18 cellular contexts compared by ENCODE assay signal in the genomic region with DNA sequence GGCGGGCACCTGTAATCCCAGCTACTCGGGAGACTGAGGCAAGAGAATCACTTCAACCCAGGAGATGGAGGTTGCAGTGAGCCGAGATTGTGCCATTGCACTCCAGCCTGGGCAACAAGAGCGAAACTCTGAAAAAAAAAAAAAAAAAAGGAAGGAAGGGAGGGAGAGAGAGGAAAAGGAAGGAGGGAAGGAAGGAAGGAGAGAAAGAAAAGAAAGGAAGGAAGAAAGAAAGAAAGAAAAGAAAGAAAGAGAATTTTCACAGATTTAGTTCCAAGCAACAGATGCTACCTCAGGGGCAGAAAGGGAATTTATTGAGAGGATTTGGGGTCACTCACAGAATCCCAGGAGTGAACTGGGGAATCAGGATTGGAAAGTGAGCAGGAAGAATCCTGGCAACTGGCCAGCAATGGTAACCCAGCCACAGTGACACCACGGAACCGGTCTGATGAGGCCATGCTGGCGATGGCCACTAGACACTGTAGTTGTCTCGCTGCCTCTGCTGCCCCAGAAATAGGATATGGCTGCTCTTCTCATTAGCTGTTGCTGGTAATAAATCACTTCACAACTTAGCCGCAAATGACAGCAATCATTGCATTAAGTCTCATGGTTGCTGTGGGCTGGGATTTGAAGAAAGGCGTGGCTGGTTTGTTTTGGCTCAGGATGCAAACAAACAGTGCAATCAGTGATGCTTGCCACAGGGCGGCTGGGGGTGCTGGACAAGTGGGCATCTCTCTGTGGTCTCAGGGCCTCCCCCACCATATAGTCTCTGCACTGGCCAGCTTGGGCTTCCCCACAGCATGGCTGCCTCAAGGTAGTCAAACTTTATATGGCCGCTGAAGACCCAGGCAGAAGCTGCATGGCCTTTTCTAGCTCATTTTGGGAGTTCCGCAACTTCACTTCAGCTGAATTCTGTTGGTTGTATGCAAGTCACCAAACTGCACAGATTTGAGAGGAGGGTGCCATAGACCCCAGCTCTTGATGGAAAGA. TPM values are rescaled to one million over a fixed set of nuclear protein-coding genes. Genes with fewer than 3 reads are reported as not detected.
DNase-seq lines count a peak whose midpoint lies in the region; ATAC-seq, FAIRE-seq and TF ChIP-seq lines count a peak whose summit lies in the region.
"Had no signal": no experiment of that assay in that cellular context is flagged by ENCODE, and none has a peak within 500 bp of the region (broad histone marks: within the 10 kb centered on the region; RNA-seq: fewer than 3 reads in every experiment).

No MANE protein-coding gene starts in this region.

- intact Hi-C loops in A673 (cut with micrococcal nuclease; ENCODE audit: unreplicated experiment) = no loop called here
- intact Hi-C loops in K562 (cut with micrococcal nuclease) = no loop called here
- intact Hi-C loops in lower lobe of right lung (cut with DNase I) = no loop called here

- WGBS in K562 (ENCODE audit: insufficient coverage, low coverage, missing lambda C conversion rate) = 8% methylated on average over 12 of the region's 13 CpGs

- no peak for FAIRE-seq in K562 (lab: Jason Lieb, UNC)

- no peaks in the 10 kb centered on the region for H3K9me1 ChIP-seq in K562 (ENCODE audit: control insufficient read depth, insufficient read depth, low read length)

- H3K9ac ChIP-seq in K562 (ENCODE audit: insufficient read depth in 1 of 2, low read depth in 2 of 2, low read length in 2 of 2) = no peak overlapping the region

- H2AFZ ChIP-seq in K562 (ENCODE audit: low read depth, low read length) = no peak overlapping the region

- no peak for TF ChIP-seq EP300 in K562 (IDR thresholded peaks at IDR 0.05; ENCODE audit: low read length)

- H3K27ac ChIP-seq in A673 (ENCODE audit: low read depth, low read length, poor library complexity, severe bottlenecking) (no peak overlapping the region), C4-2B (peak overlapping the region; percentile 43), K562 (ENCODE audit: extremely low read depth, low read depth, low read length) (no peak overlapping the region), lower lobe of right lung (no peak overlapping the region)
- H3K27ac ChIP-seq: epithelial cell of prostate, foreskin keratinocyte, suprapubic skin had no signal

- BruUV-seq in A673 (replicated peaks; lab: Mats Ljungman, UMichigan) (no TSS peak), K562 (replicated peaks; lab: Mats Ljungman, UMichigan) (no TSS peak)

- TF ChIP-seq RAD21 in K562 (CRISPR knock-in tag; conservative IDR thresholded peaks at IDR 0.05 in 1 of 2, IDR thresholded peaks at IDR 0.05 in 1 of 2) = no peak

- H3K4me3 ChIP-seq in A673 (ENCODE audit: low read depth, low read length, poor library complexity, severe bottlenecking) = no peak overlapping the region
- no peak overlapping the region for H3K4me3 ChIP-seq in K562
- no peak overlapping the region for H3K4me3 ChIP-seq in lower lobe of right lung
- no peak overlapping the region for H3K4me3 ChIP-seq in H7 (ENCODE audit: insufficient read depth, low read depth, low read length)
- H3K4me3 ChIP-seq: suprapubic skin had no signal

- no peaks in the 10 kb centered on the region for H3K27me3 ChIP-seq in A673 (replicated peaks; ENCODE audit: insufficient read depth, low read depth, low read length, poor library complexity)
- H3K27me3 ChIP-seq in K562 (ENCODE audit: control insufficient read depth in 2 of 2, insufficient read depth in 2 of 2, low read length in 2 of 2) = peaks cover 14 to 38% of the 10 kb centered on the region in 2 experiments; a peak in 4 of 5 replicates
- H3K27me3 ChIP-seq in lower lobe of right lung (ENCODE audit: low read depth) = no peaks in the 10 kb centered on the region
- peaks cover 12% of the 10 kb centered on the region for H3K27me3 ChIP-seq in H7 (ENCODE audit: control insufficient read depth, insufficient read depth, low read length)
- H3K27me3 ChIP-seq: foreskin keratinocyte, suprapubic skin had no signal

- POLR2A ChIA-PET in A673 (lab: Charles Lee; ENCODE audit: low non-redundant PET) = no interaction called here
- POLR2A ChIA-PET in K562 (lab: Yijun Ruan, JAX) = interaction anchor here (1.1 kb wide), 1 partner anchor 45 kb away, joined by 4 read pairs; no protein-coding TSS in a partner anchor

- no peaks in the 10 kb centered on the region for H4K20me1 ChIP-seq in K562 (replicated peaks; ENCODE audit: control insufficient read depth, insufficient read depth, low read length)

- no peaks in the 10 kb centered on the region for H3K79me2 ChIP-seq in K562 (ENCODE audit: control insufficient read depth, insufficient read depth, low read length)

- H3K9me3 ChIP-seq in A673 (ENCODE audit: low read depth, low read length, poor library complexity, severe bottlenecking) (no peaks in the 10 kb centered on the region), K562 (replicated peaks; ENCODE audit: control insufficient read depth, insufficient read depth, low read depth, low read length) (no peaks in the 10 kb centered on the region), lower lobe of right lung (no peaks in the 10 kb centered on the region)
- H3K9me3 ChIP-seq: BE2C, suprapubic skin had no signal

- CTCF ChIA-PET in A673 (lab: Charles Lee) (no interaction called here), K562 (lab: Yijun Ruan, JAX; ENCODE audit: low intra/inter-chr PET ratio) (no interaction called here)

- in situ Hi-C loops in K562 (cut with MboI) = no loop called here

- TF ChIP-seq POLR2A in K562 (conservative IDR thresholded peaks at IDR 0.05) = no peak

- no peaks in the 10 kb centered on the region for H3K36me3 ChIP-seq in A673 (ENCODE audit: insufficient read depth, low read length, poor library complexity, severe bottlenecking)
- no peaks in the 10 kb centered on the region for H3K36me3 ChIP-seq in K562 (ENCODE audit: control insufficient read depth, insufficient read depth, low read length)
- H3K36me3 ChIP-seq in lower lobe of right lung = no peaks in the 10 kb centered on the region
- peaks cover 3% of the 10 kb centered on the region for H3K36me3 ChIP-seq in H7 (replicated peaks; ENCODE audit: control insufficient read depth, insufficient read depth, low read length)
- H3K36me3 ChIP-seq: BE2C had no signal

- peak; percentile 37 for DNase-seq in A673 (ENCODE audit: low spot score)
- peak; percentile 92 for DNase-seq in NCI-H510A (lab: John Stamatoyannopoulos, UW)
- peak in 1 of 4 experiments; percentile 29 for DNase-seq in K562 (ENCODE audit: extremely low read depth in 1 of 4, low spot score in 3 of 4)
- no peak for DNase-seq in lower lobe of right lung
- DNase-seq in H7 = no peak
- DNase-seq: activated CD4-positive, CD25-positive, alpha-beta regulatory T cell treated with anti-CD3 and anti-CD28 coated beads, Interleukin-2, amount 50 U/mL, for 72 hours; BE2C; foreskin keratinocyte; midbrain; MM.1S; NCI-H2107; SHP77 treated with DMSO at 0.1 percent for 48 hours had no signal

- H3K4me1 ChIP-seq in A673 (ENCODE audit: insufficient read depth, low read length, poor library complexity, severe bottlenecking) (no peaks in the 10 kb centered on the region), K562 (replicated peaks in 1 of 2; ENCODE audit: control insufficient read depth in 2 of 2, insufficient read depth in 2 of 2, low read length in 2 of 2) (peaks cover 13 to 20% of the 10 kb centered on the region in 2 experiments; a peak in 4 of 5 replicates), lower lobe of right lung (peaks cover 26% of the 10 kb centered on the region)
- H3K4me1 ChIP-seq: BE2C had no signal

- H3K4me2 ChIP-seq in K562 (ENCODE audit: insufficient read depth, low read length) = no peak overlapping the region

- no peak for TF ChIP-seq CTCF in A673 (conservative IDR thresholded peaks at IDR 0.05; ENCODE audit: low read depth, low read length)
- TF ChIP-seq CTCF in C4-2B (conservative IDR thresholded peaks at IDR 0.05) = no peak
- no peak for TF ChIP-seq CTCF in K562 (IDR thresholded peaks at IDR 0.05 in 2 of 3, conservative IDR thresholded peaks at IDR 0.05 in 1 of 3; ENCODE audit: insufficient read depth in 2 of 3, low read depth in 1 of 3, low read length in 3 of 3)
- TF ChIP-seq CTCF in lower lobe of right lung (IDR thresholded peaks at IDR 0.05) = no peak

- no peak for ATAC-seq in K562
- ATAC-seq in lower lobe of right lung = no peak
- no peak for ATAC-seq in GM18858 (IDR thresholded peaks at IDR 0.05; ENCODE audit: unreplicated experiment)
- ATAC-seq: foreskin keratinocyte had no signal

RNA-seq across cellular contexts. Expression of a gene that starts 5.2 kb away (rescaled TPM):
- total RNA-seq in A673 (2021) (3.4 and 6.6 TPM in 2 replicates), K562 (2014; rRNA removed) (0.14 and 0.41 TPM in 2 replicates), K562 (2014; rRNA removed; fragmentation: Illumina TruSeq; extraction: Trizol) (0.06 and 0.07 TPM in 2 replicates), K562 (2015; rRNA removed; fragmentation: Illumina TruSeq; extraction: Trizol) (0.33 and 0.38 TPM in 2 replicates), K562 (2021) (1.3 and 1.9 TPM in 2 replicates), lower lobe of right lung (205 TPM)
- total RNA-seq in K562 (2011; cell fraction: chromatin; rRNA removed; ENCODE audit: low replicate concordance) = 3.4 and 9.2 TPM in 2 replicates
- total RNA-seq in K562 (2011; cell fraction: nucleolus; rRNA removed) = 3.7 and 5.5 TPM in 2 replicates
- total RNA-seq in K562 (2011; cell fraction: nucleoplasm; rRNA removed) = 3.0 and 4.9 TPM in 2 replicates
- polyA plus RNA-seq in K562 (2011; rRNA removed) (0.18 and 1.5 TPM in 2 replicates), K562 (2014; fragmentation: Illumina TruSeq; extraction: Trizol) (0.45 and 0.47 TPM in 2 replicates), K562 (2014; fragmentation: Nextera tagmentation; extraction: Ambion mirVana) (not detected), K562 (2014; rRNA removed) (0.76 and 1.1 TPM in 2 replicates)
- polyA plus RNA-seq in K562 (2011; cell fraction: cytosol; rRNA removed) = 0.31 and 0.64 TPM in 2 replicates
- polyA plus RNA-seq in K562 (2011; cell fraction: nucleus; rRNA removed) = 4.7 and 6.3 TPM in 2 replicates
- polyA plus RNA-seq in K562 (2012) = 1.6 and 3.8 TPM in 2 replicates
- 0.56 and 0.72 TPM in 2 replicates for polyA minus RNA-seq in K562 (2011; rRNA and poly(A)+ RNA removed)
- 2.5 and 2.6 TPM in 2 replicates for polyA minus RNA-seq in K562 (2011; cell fraction: cytosol; rRNA and poly(A)+ RNA removed)
- polyA minus RNA-seq in K562 (2011; cell fraction: nucleus; rRNA and poly(A)+ RNA removed) = 0.94 and 1.2 TPM in 2 replicates
- total RNA-seq in H7 (2014; rRNA removed; shearing (Covaris generic)) = 23.9 and 24.2 TPM in 2 replicates
- total RNA-seq: activated T-helper 2 cell treated with anti-CD3 and anti-CD28 coated beads, Interferon-gamma antibody, Interleukin-2, Interleukin-4, amounts not matched to agents 10 μg/mL and 5 μg/mL and 100 μg/mL, durations not matched to agents 14 hours and 24 hours and 36 hours had no signal

RNA-seq across cellular contexts. Expression of a gene that starts 26.0 kb away (rescaled TPM):
- not detected in 2 replicates for total RNA-seq in A673 (2021)
- total RNA-seq in K562 (2011; cell fraction: chromatin; rRNA removed; ENCODE audit: low replicate concordance) = not detected in 2 replicates
- total RNA-seq in K562 (2011; cell fraction: nucleolus; rRNA removed) = not detected in 2 replicates
- total RNA-seq in K562 (2011; cell fraction: nucleoplasm; rRNA removed) = not detected in 2 replicates
- total RNA-seq in K562 (2014; rRNA removed) = 0.09 TPM in 1 of 2 replicates, not detected in the other
- not detected in 2 replicates for total RNA-seq in K562 (2014; rRNA removed; fragmentation: Illumina TruSeq; extraction: Trizol)
- not detected in 2 replicates for total RNA-seq in K562 (2015; rRNA removed; fragmentation: Illumina TruSeq; extraction: Trizol)
- total RNA-seq in K562 (2021) = not detected in 2 replicates
- not detected in 2 replicates for polyA plus RNA-seq in K562 (2011; rRNA removed)
- polyA plus RNA-seq in K562 (2011; cell fraction: cytosol; rRNA removed) = not detected in 2 replicates
- polyA plus RNA-seq in K562 (2011; cell fraction: nucleus; rRNA removed) = not detected in 2 replicates
- not detected in 2 replicates for polyA plus RNA-seq in K562 (2012)
- not detected in 2 replicates for polyA plus RNA-seq in K562 (2014; fragmentation: Illumina TruSeq; extraction: Trizol)
- not detected for polyA plus RNA-seq in K562 (2014; fragmentation: Nextera tagmentation; extraction: Ambion mirVana)
- polyA plus RNA-seq in K562 (2014; rRNA removed) = not detected in 2 replicates
- polyA minus RNA-seq in K562 (2011; rRNA and poly(A)+ RNA removed) = not detected in 2 replicates
- not detected in 2 replicates for polyA minus RNA-seq in K562 (2011; cell fraction: cytosol; rRNA and poly(A)+ RNA removed)
- not detected in 2 replicates for polyA minus RNA-seq in K562 (2011; cell fraction: nucleus; rRNA and poly(A)+ RNA removed)
- 2.3 TPM for total RNA-seq in lower lobe of right lung
- total RNA-seq in H7 (2014; rRNA removed; shearing (Covaris generic)) = 15.3 and 16.3 TPM in 2 replicates
- total RNA-seq: activated T-helper 2 cell treated with anti-CD3 and anti-CD28 coated beads, Interferon-gamma antibody, Interleukin-2, Interleukin-4, amounts not matched to agents 10 μg/mL and 5 μg/mL and 100 μg/mL, durations not matched to agents 14 hours and 24 hours and 36 hours had no signal
- polyA plus RNA-seq: neural cell had no signal

RNA-seq across cellular contexts. Expression of a gene that starts 42.4 kb away (rescaled TPM):
- total RNA-seq in A673 (2021) (76.7 and 83.6 TPM in 2 replicates), K562 (2014; rRNA removed) (65.3 and 78.5 TPM in 2 replicates), K562 (2014; rRNA removed; fragmentation: Illumina TruSeq; extraction: Trizol) (29.8 and 34.9 TPM in 2 replicates), K562 (2015; rRNA removed; fragmentation: Illumina TruSeq; extraction: Trizol) (33.8 and 36.5 TPM in 2 replicates), K562 (2021) (83.6 and 84.8 TPM in 2 replicates), lower lobe of right lung (75.1 TPM)
- total RNA-seq in K562 (2011; cell fraction: chromatin; rRNA removed; ENCODE audit: low replicate concordance) = 51.7 and 114 TPM in 2 replicates
- total RNA-seq in K562 (2011; cell fraction: nucleolus; rRNA removed) = 140 and 162 TPM in 2 replicates
- total RNA-seq in K562 (2011; cell fraction: nucleoplasm; rRNA removed) = 124 and 148 TPM in 2 replicates
- polyA plus RNA-seq in K562 (2011; rRNA removed) (32.7 and 73.0 TPM in 2 replicates), K562 (2014; fragmentation: Illumina TruSeq; extraction: Trizol) (92.7 and 94.9 TPM in 2 replicates), K562 (2014; fragmentation: Nextera tagmentation; extraction: Ambion mirVana) (1 to 10 TPM; 3.9 to 4.9 TPM), K562 (2014; rRNA removed) (41.4 and 43.6 TPM in 2 replicates)
- polyA plus RNA-seq in K562 (2011; cell fraction: cytosol; rRNA removed) = 78.1 and 87.1 TPM in 2 replicates
- 35.6 and 37.9 TPM in 2 replicates for polyA plus RNA-seq in K562 (2011; cell fraction: nucleus; rRNA removed)
- 76.8 and 118 TPM in 2 replicates for polyA plus RNA-seq in K562 (2012)
- polyA minus RNA-seq in K562 (2011; rRNA and poly(A)+ RNA removed) = 29.4 and 29.7 TPM in 2 replicates
- 43.7 and 44.6 TPM in 2 replicates for polyA minus RNA-seq in K562 (2011; cell fraction: cytosol; rRNA and poly(A)+ RNA removed)
- 9.2 and 15.6 TPM in 2 replicates for polyA minus RNA-seq in K562 (2011; cell fraction: nucleus; rRNA and poly(A)+ RNA removed)
- 152 and 207 TPM in 2 replicates for total RNA-seq in H7 (2014; rRNA removed; shearing (Covaris generic))

RNA-seq across cellular contexts. Expression of a gene that starts 55.2 kb away (rescaled TPM):
- total RNA-seq in A673 (2021) = 6.6 and 9.9 TPM in 2 replicates
- 3.7 and 11.5 TPM in 2 replicates for total RNA-seq in K562 (2011; cell fraction: chromatin; rRNA removed; ENCODE audit: low replicate concordance)
- total RNA-seq in K562 (2011; cell fraction: nucleolus; rRNA removed) = 6.4 and 6.8 TPM in 2 replicates
- total RNA-seq in K562 (2011; cell fraction: nucleoplasm; rRNA removed) = 2.5 and 7.1 TPM in 2 replicates
- 1.1 TPM in 2 replicates for total RNA-seq in K562 (2014; rRNA removed)
- 0.07 TPM in 1 of 2 replicates, not detected in the other for total RNA-seq in K562 (2014; rRNA removed; fragmentation: Illumina TruSeq; extraction: Trizol)
- 0.33 and 0.72 TPM in 2 replicates for total RNA-seq in K562 (2015; rRNA removed; fragmentation: Illumina TruSeq; extraction: Trizol)
- 1.9 and 2.4 TPM in 2 replicates for total RNA-seq in K562 (2021)
- polyA plus RNA-seq in K562 (2011; rRNA removed) = 0.28 and 1.2 TPM in 2 replicates
- polyA plus RNA-seq in K562 (2011; cell fraction: cytosol; rRNA removed) = 0.43 and 2.4 TPM in 2 replicates
- polyA plus RNA-seq in K562 (2011; cell fraction: nucleus; rRNA removed) = 5.5 and 6.5 TPM in 2 replicates
- polyA plus RNA-seq in K562 (2012) = 2.5 and 9.1 TPM in 2 replicates
- 0.67 and 0.93 TPM in 2 replicates for polyA plus RNA-seq in K562 (2014; fragmentation: Illumina TruSeq; extraction: Trizol)
- under 1 TPM in 1 of 2 experiments, not detected in 1; 0.03 TPM for polyA plus RNA-seq in K562 (2014; fragmentation: Nextera tagmentation; extraction: Ambion mirVana)
- 0.97 and 2.4 TPM in 2 replicates for polyA plus RNA-seq in K562 (2014; rRNA removed)
- polyA minus RNA-seq in K562 (2011; rRNA and poly(A)+ RNA removed) = 0.21 TPM in 1 of 2 replicates, not detected in the other
- 2.5 TPM in 2 replicates for polyA minus RNA-seq in K562 (2011; cell fraction: cytosol; rRNA and poly(A)+ RNA removed)
- polyA minus RNA-seq in K562 (2011; cell fraction: nucleus; rRNA and poly(A)+ RNA removed) = 0.78 and 2.3 TPM in 2 replicates
- total RNA-seq in lower lobe of right lung = 41.0 TPM
- 7.3 and 8.3 TPM in 2 replicates for total RNA-seq in H7 (2014; rRNA removed; shearing (Covaris generic))

Comparison
In these comparisons a context has a peak if more than half of its experiments do, and no peak if none do; other contexts are left out.
1. DNase-seq: peak in A673 (single experiment) and NCI-H510A (single experiment); none in lower lobe of right lung (single experiment) and H7 (single experiment).